Comparison of ENCODE assay signal across 12 cellular contexts in the genomic region with DNA sequence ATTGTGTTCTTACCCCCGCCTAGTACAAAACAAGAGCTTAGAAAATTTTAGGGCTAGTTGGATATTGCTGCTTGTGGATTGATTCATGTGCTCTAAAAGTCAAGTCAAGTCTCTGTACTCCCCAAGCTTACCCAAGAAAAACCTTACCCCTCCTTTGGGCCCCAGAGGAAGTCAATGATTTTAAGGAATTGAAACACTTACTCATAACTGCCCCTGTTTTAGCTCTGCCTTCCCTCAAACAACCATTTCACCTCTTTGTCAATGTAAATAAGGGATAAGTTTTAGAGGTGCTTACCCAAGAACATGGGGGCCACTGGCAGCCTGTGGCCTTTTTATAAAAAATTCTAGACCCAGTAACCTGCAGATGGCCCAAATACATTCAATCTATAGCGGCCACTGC.
DNase-seq lines count a peak whose midpoint lies in the region; ATAC-seq and TF ChIP-seq lines count a peak whose summit lies in the region.
"Had no signal": no experiment of that assay in that cellular context is flagged by ENCODE, and none has a peak within 500 bp of the region (broad histone marks: within the 10 kb centered on the region; RNA-seq: fewer than 3 reads in every experiment).

No MANE protein-coding gene starts in this region.

- ATAC-seq in GM19324 (IDR thresholded peaks at IDR 0.05; ENCODE audit: low FRiP score, unreplicated experiment) (peak; percentile 65), HG02678 (IDR thresholded peaks at IDR 0.05; ENCODE audit: unreplicated experiment) (peak; percentile 90), HG03460 (IDR thresholded peaks at IDR 0.05; ENCODE audit: unreplicated experiment) (peak; percentile 95), upper lobe of right lung (peak; percentile 75)

- H3K4me1 ChIP-seq in upper lobe of right lung, result no peaks in the 10 kb centered on the region
- H3K4me1 ChIP-seq: upper lobe of left lung had no signal

- H3K4me3 ChIP-seq in upper lobe of right lung, result no peak overlapping the region
- H3K4me3 ChIP-seq: coronary artery, upper lobe of left lung had no signal

- no peaks in the 10 kb centered on the region for H3K36me3 ChIP-seq in upper lobe of right lung
- H3K36me3 ChIP-seq: upper lobe of left lung had no signal

- H3K27ac ChIP-seq in upper lobe of right lung, result no peak overlapping the region
- H3K27ac ChIP-seq: coronary artery, upper lobe of left lung had no signal

- no peaks in the 10 kb centered on the region for H3K27me3 ChIP-seq in upper lobe of right lung
- H3K27me3 ChIP-seq: upper lobe of left lung had no signal

- intact Hi-C loops in upper lobe of right lung (cut with DNase I), result no loop called here

- no peak for DNase-seq in upper lobe of right lung
- DNase-seq in glomerular visceral epithelial cell (ENCODE audit: extremely low spot score), result no peak
- no peak for DNase-seq in cerebellar nuclear complex (lab: John Stamatoyannopoulos, UW)
- no peak for DNase-seq in kidney glomerular epithelial cell (lab: John Stamatoyannopoulos, UW)
- DNase-seq: foreskin melanocyte, IMR-90, SHP77, upper lobe of left lung had no signal

- TF ChIP-seq CTCF in upper lobe of right lung (IDR thresholded peaks at IDR 0.05), result no peak

- peaks cover 6% of the 10 kb centered on the region for H3K9me3 ChIP-seq in upper lobe of right lung
